Comparison of ENCODE assay signal across 16 cellular contexts in the genomic region with DNA sequence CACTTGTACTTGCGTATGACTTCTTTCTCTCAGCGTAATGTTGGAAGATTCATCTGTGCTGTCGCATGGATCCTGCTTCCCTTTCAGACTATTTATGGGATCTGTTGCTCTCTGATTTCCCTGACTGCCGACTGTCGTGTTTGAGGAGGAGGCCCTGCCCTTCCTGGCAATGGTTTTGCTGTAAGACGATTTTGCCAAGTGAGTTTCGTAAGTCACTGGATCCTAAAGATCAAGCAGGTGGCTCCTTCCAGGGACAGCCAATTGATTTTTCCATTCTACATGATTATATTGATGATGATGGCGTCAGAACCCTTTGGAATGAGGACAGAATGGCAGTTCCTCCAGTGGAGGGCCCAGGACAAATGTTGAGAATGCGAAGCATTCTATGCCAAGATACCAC.
"Had no signal": no experiment of that assay in that cellular context is flagged by ENCODE, and none has a peak within 500 bp of the region (broad histone marks: within the 10 kb centered on the region; RNA-seq: fewer than 3 reads in every experiment).

No MANE protein-coding gene starts in this region.

- H3K27ac ChIP-seq: cardiac muscle cell, esophagus squamous epithelium, left lung, neutrophil, sigmoid colon had no signal

- H3K36me3 Mint-ChIP-seq: naive B cell had no signal

- H3K4me2 ChIP-seq: smooth muscle cell had no signal

- H3K9me3 Mint-ChIP-seq: naive B cell; stimulated activated naive CD8-positive, alpha-beta T cell treated with anti-CD3 and anti-CD28 coated beads, Interleukin-15, Interleukin-2, amounts not matched to agents 100 ng/mL and 50 ng/mL, for 24 hours had no signal

- H3K36me3 ChIP-seq: cardiac muscle cell, esophagus squamous epithelium, left lung, neutrophil, sigmoid colon had no signal

- DNase-seq: cerebellar nuclear complex; dermis blood vessel endothelial cell; esophagus squamous epithelium; foreskin fibroblast; hypothalamus; left lung; mesendoderm; naive B cell; posterior cingulate gyrus; sigmoid colon; stimulated activated CD4-positive, alpha-beta T cell treated with anti-CD3 and anti-CD28 coated beads, Interleukin-2, amount 100 ng/mL, for 48 hours; trophoblast cell had no signal

- H3K4me1 ChIP-seq: esophagus squamous epithelium, sigmoid colon had no signal

- H3K27ac Mint-ChIP-seq: stimulated activated naive CD8-positive, alpha-beta T cell treated with anti-CD3 and anti-CD28 coated beads, Interleukin-15, Interleukin-2, amounts not matched to agents 100 ng/mL and 50 ng/mL, for 24 hours had no signal

- H3K4me3 ChIP-seq: cardiac muscle cell, esophagus squamous epithelium, left lung, sigmoid colon, smooth muscle cell had no signal

- H3K9me3 ChIP-seq: esophagus squamous epithelium, left lung, neutrophil, sigmoid colon had no signal

- H3K4me3 Mint-ChIP-seq: naive B cell; stimulated activated naive CD8-positive, alpha-beta T cell treated with anti-CD3 and anti-CD28 coated beads, Interleukin-15, Interleukin-2, amounts not matched to agents 100 ng/mL and 50 ng/mL, for 24 hours had no signal

- H3K27me3 ChIP-seq: cardiac muscle cell, esophagus squamous epithelium, left lung, neutrophil, sigmoid colon had no signal
